In genomic region chr6:5619249-5619648, GRCh38 we compare ENCODE assay signal across 9 cellular contexts.
DNase-seq lines count a peak whose midpoint lies in the region; ATAC-seq and FAIRE-seq lines count a peak whose summit lies in the region.
"Had no signal": no experiment of that assay in that cellular context is flagged by ENCODE, and none has a peak within 500 bp of the region (broad histone marks: within the 10 kb centered on the region; RNA-seq: fewer than 3 reads in every experiment).

No MANE protein-coding gene starts in this region.

- H3K4me1 Mint-ChIP-seq in natural killer cell treated with Interleukin-12 subunit alpha and Interleukin-12 subunit beta and Interleukin-15 and Interleukin-18, amount 100 ng/mL, for 72 hours (ENCODE audit: low read depth in 2 of 2) = peaks cover 17 to 18% of the 10 kb centered on the region in 2 donors

- H3K9me3 Mint-ChIP-seq in natural killer cell treated with Interleukin-12 subunit alpha and Interleukin-12 subunit beta and Interleukin-15 and Interleukin-18, amount 100 ng/mL, for 72 hours = no peaks in the 10 kb centered on the region

- ATAC-seq in HG02759 (IDR thresholded peaks at IDR 0.05; ENCODE audit: unreplicated experiment) (peak; percentile 85), GM18520 (IDR thresholded peaks at IDR 0.05; ENCODE audit: unreplicated experiment) (no peak)
- ATAC-seq in natural killer cell treated with Interleukin-12 subunit alpha and Interleukin-12 subunit beta and Interleukin-15 and Interleukin-18, amount 100 ng/mL, for 72 hours = peak; percentile 87 to 90

- peak; percentile 86 for FAIRE-seq in GM18507 (lab: Jason Lieb, UNC)

- peak overlapping the region; percentile 50 to 83 for H3K27ac Mint-ChIP-seq in natural killer cell treated with Interleukin-12 subunit alpha and Interleukin-12 subunit beta and Interleukin-15 and Interleukin-18, amount 100 ng/mL, for 72 hours
- H3K27ac Mint-ChIP-seq: brain had no signal

- H3K36me3 Mint-ChIP-seq in natural killer cell treated with Interleukin-12 subunit alpha and Interleukin-12 subunit beta and Interleukin-15 and Interleukin-18, amount 100 ng/mL, for 72 hours = peaks cover 8% of the 10 kb centered on the region

- DNase-seq in GM18507 (ENCODE audit: extremely low spot score, insufficient read length, low read depth) (peak; percentile 14), UCSD-AML1 (lab: John Stamatoyannopoulos, UW; ENCODE audit: unreplicated experiment) (peak; percentile 16), HK-2 (ENCODE audit: unreplicated experiment) (no peak), glomerular visceral epithelial cell (ENCODE audit: extremely low spot score) (no peak), NOMO-1 treated with dmso at 0.1 percent for 144 hours (lab: John Stamatoyannopoulos, UW; ENCODE audit: unreplicated experiment) (no peak)
- no peak for DNase-seq in natural killer cell treated with Interleukin-12 subunit alpha and Interleukin-12 subunit beta and Interleukin-15 and Interleukin-18, amount 100 ng/mL, for 72 hours (ENCODE audit: low spot score)

- H3K27me3 Mint-ChIP-seq in natural killer cell treated with Interleukin-12 subunit alpha and Interleukin-12 subunit beta and Interleukin-15 and Interleukin-18, amount 100 ng/mL, for 72 hours = no peaks in the 10 kb centered on the region
- H3K27me3 Mint-ChIP-seq: brain had no signal

- peak overlapping the region; percentile 39 for H3K4me3 Mint-ChIP-seq in natural killer cell treated with Interleukin-12 subunit alpha and Interleukin-12 subunit beta and Interleukin-15 and Interleukin-18, amount 100 ng/mL, for 72 hours
- H3K4me3 Mint-ChIP-seq: brain had no signal

Comparison
In these comparisons a context has a peak if more than half of its experiments do, and no peak if none do; other contexts are left out.
1. DNase-seq: peak in GM18507 (single experiment) and UCSD-AML1 (single experiment); none in natural killer cell treated with Interleukin-12 subunit alpha and Interleukin-12 subunit beta and Interleukin-15 and Interleukin-18, amount 100 ng/mL, for 72 hours (single experiment), HK-2 (single experiment), glomerular visceral epithelial cell (single experiment) and NOMO-1 treated with dmso at 0.1 percent for 144 hours (single experiment).